1 cellular context compared by ENCODE assay signal in the genomic region with DNA sequence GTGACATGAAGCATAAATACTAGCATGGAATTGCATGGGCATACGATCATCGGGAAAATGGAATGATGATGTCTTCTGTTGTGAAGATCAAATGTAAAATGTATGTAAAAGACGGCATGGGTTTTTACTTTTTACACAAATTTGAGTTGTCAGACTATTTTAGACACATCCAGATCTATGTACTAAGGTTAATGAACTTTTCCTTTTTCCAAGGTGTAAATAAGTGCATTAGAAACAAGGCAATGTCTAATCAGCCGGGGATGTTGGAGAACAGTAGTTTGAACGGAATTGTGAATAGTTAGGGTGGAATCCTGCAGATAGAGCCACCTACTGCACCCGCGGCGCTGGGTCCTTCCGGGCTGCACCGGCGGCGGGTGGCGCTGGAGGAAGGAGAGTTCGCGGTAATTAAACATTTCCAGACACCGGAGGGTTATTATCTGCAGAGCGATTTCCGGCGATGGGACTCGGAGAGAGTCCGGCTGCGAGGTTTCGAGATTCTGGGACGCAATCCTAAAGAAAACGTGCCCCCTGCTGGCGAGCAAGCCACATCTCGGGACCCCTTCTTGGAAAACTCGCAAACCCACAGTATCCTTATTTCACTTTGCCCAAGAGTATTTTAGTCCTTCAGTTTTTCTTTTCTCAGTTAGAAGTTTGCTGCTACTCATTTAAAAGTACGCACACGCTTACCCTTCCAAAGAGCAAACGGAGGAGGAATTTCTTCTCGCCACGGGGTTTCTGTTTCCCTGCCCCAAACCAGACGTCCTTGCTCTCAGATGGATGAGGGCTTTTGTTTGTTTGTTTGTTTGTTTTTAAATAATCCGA.
TF ChIP-seq lines count a peak whose summit lies in the region.

No MANE protein-coding gene starts in this region.

TF ChIP-seq in HEK293, 187 proteins besides CTCF, POLR2A, EP300 and RAD21 (continued from another document):
- TF ChIP-seq, protein P1, sequence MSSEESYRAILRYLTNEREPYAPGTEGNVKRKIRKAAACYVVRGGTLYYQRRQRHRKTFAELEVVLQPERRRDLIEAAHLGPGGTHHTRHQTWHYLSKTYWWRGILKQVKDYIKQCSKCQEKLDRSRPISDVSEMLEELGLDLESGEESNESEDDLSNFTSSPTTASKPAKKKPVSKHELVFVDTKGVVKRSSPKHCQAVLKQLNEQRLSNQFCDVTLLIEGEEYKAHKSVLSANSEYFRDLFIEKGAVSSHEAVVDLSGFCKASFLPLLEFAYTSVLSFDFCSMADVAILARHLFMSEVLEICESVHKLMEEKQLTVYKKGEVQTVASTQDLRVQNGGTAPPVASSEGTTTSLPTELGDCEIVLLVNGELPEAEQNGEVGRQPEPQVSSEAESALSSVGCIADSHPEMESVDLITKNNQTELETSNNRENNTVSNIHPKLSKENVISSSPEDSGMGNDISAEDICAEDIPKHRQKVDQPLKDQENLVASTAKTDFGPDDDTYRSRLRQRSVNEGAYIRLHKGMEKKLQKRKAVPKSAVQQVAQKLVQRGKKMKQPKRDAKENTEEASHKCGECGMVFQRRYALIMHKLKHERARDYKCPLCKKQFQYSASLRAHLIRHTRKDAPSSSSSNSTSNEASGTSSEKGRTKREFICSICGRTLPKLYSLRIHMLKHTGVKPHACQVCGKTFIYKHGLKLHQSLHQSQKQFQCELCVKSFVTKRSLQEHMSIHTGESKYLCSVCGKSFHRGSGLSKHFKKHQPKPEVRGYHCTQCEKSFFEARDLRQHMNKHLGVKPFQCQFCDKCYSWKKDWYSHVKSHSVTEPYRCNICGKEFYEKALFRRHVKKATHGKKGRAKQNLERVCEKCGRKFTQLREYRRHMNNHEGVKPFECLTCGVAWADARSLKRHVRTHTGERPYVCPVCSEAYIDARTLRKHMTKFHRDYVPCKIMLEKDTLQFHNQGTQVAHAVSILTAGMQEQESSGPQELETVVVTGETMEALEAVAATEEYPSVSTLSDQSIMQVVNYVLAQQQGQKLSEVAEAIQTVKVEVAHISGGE (tag by site-specific recombination; conservative IDR thresholded peaks at IDR 0.05; ENCODE audit: low read depth): peak; percentile 89
- TF ChIP-seq PRDM1 (tag by site-specific recombination; IDR thresholded peaks at IDR 0.05) (no peak), ZNF629 (tag by site-specific recombination; IDR thresholded peaks at IDR 0.05) (no peak), IKZF3 (tag by site-specific recombination; IDR thresholded peaks at IDR 0.05) (peak; percentile 31; the same call in 1 of the 2 replicates), SP2 (tag by site-specific recombination; IDR thresholded peaks at IDR 0.05) (no peak; the same call in 1 of the 2 replicates), YY2 (tag by site-specific recombination; IDR thresholded peaks at IDR 0.05) (no peak), OSR2 (tag by site-specific recombination; IDR thresholded peaks at IDR 0.05) (peak; percentile 39; the same call in 1 of the 2 replicates), ZBTB20 (tag by site-specific recombination; IDR thresholded peaks at IDR 0.05) (no peak), ZNF394 (tag by site-specific recombination; IDR thresholded peaks at IDR 0.05; ENCODE audit: borderline replicate concordance) (no peak), ZNF548 (tag by site-specific recombination; IDR thresholded peaks at IDR 0.05) (no peak)
